Comparison of ENCODE assay signal across 14 cellular contexts in genomic region chr2:46701152-46701551, GRCh38. TPM values are rescaled to one million over a fixed set of nuclear protein-coding genes. Genes with fewer than 3 reads are reported as not detected.
DNase-seq lines count a peak whose midpoint lies in the region; ATAC-seq, FAIRE-seq and TF ChIP-seq lines count a peak whose summit lies in the region.
"Had no signal": no experiment of that assay in that cellular context is flagged by ENCODE, and none has a peak within 500 bp of the region (broad histone marks: within the 10 kb centered on the region; RNA-seq: fewer than 3 reads in every experiment).

No MANE protein-coding gene starts in this region.

- H3K36me3 ChIP-seq in ACC112 (ENCODE audit: insufficient read depth, low read length) (no peaks in the 10 kb centered on the region), HEK293 (ENCODE audit: control insufficient read depth in 2 of 2, insufficient read depth in 1 of 2, low read length in 2 of 2) (no peaks in the 10 kb centered on the region), K562 (ENCODE audit: control insufficient read depth, insufficient read depth, low read length) (no peaks in the 10 kb centered on the region), mesenchymal stem cell (ENCODE audit: control insufficient read depth in 1 of 2, insufficient read depth in 2 of 2, low read depth in 1 of 2, low read length in 2 of 2) (peaks cover 0 to 19% of the 10 kb centered on the region in 2 experiments)

- peaks cover 3% of the 10 kb centered on the region for H3K79me1 ChIP-seq in mesenchymal stem cell (replicated peaks; ENCODE audit: low read length, poor library complexity, severe bottlenecking)

- H3K4me3 ChIP-seq in ACC112 (ENCODE audit: low read depth, low read length) (peak overlapping the region; percentile 97), HEK293 (ENCODE audit: low read depth, low read length) (no peak overlapping the region), K562 (no peak overlapping the region), mesenchymal stem cell (ENCODE audit: insufficient read depth in 1 of 2, low read depth in 1 of 2, low read length in 2 of 2) (peak overlapping the region in 1 of 2 experiments; percentile 90)
- H3K4me3 ChIP-seq: lung had no signal

- no peak overlapping the region for H2BK15ac ChIP-seq in mesenchymal stem cell (ENCODE audit: low read depth, poor library complexity, severe bottlenecking)

- H3K9me1 ChIP-seq in K562 (ENCODE audit: control insufficient read depth, insufficient read depth, low read length): no peaks in the 10 kb centered on the region

- no peak overlapping the region for H4K8ac ChIP-seq in mesenchymal stem cell (ENCODE audit: low read length)

- no TSS peak for BruUV-seq in K562 (replicated peaks; lab: Mats Ljungman, UMichigan)

- no peaks in the 10 kb centered on the region; the same call in 1 of the 2 replicates for H4K20me1 ChIP-seq in K562 (replicated peaks; ENCODE audit: control insufficient read depth, insufficient read depth, low read length)

- TF ChIP-seq RAD21 in K562 (CRISPR knock-in tag; conservative IDR thresholded peaks at IDR 0.05 in 1 of 2, IDR thresholded peaks at IDR 0.05 in 1 of 2): no peak

- TF ChIP-seq CTCF in HEK293 (tag by site-specific recombination; IDR thresholded peaks at IDR 0.05) (no peak), K562 (IDR thresholded peaks at IDR 0.05 in 2 of 3, conservative IDR thresholded peaks at IDR 0.05 in 1 of 3; ENCODE audit: insufficient read depth in 2 of 3, low read depth in 1 of 3, low read length in 3 of 3) (no peak)

- H3K4me2 ChIP-seq in K562 (ENCODE audit: insufficient read depth, low read length) (0 out of 2 replicates have a peak overlapping the region, but pooled peaks have one; percentile 7), mesenchymal stem cell (ENCODE audit: low read length, poor library complexity, severe bottlenecking) (peak overlapping the region; percentile 10)

- H2BK5ac ChIP-seq in mesenchymal stem cell (ENCODE audit: low read depth, low read length, poor library complexity, severe bottlenecking): no peak overlapping the region

- H4K91ac ChIP-seq in mesenchymal stem cell (ENCODE audit: low read length): no peak overlapping the region

- no peak overlapping the region for H2BK120ac ChIP-seq in mesenchymal stem cell (ENCODE audit: low read depth, low read length)

- no peak overlapping the region for H2BK12ac ChIP-seq in mesenchymal stem cell (ENCODE audit: low read length in 2 of 2)

- no peak overlapping the region for H3K18ac ChIP-seq in mesenchymal stem cell (ENCODE audit: low read depth in 1 of 2, low read length in 2 of 2)

- no peak overlapping the region for H3K4ac ChIP-seq in mesenchymal stem cell (ENCODE audit: low read depth in 1 of 2, low read length in 2 of 2)

- WGBS in K562 (ENCODE audit: insufficient coverage, low coverage, missing lambda C conversion rate): 0% methylated on average over 1 of the region's 1 CpG
- 0% methylated on average over 1 of the region's 1 CpG for WGBS in mesenchymal stem cell

- H3K27ac ChIP-seq in ACC112 (ENCODE audit: low read depth, low read length) (peak overlapping the region; percentile 80), HEK293 (ENCODE audit: extremely low read depth, low read depth, low read length) (no peak overlapping the region), K562 (ENCODE audit: extremely low read depth, low read depth, low read length) (no peak overlapping the region), mesenchymal stem cell (ENCODE audit: low read length, poor library complexity, severe bottlenecking) (no peak overlapping the region)

- ATAC-seq in K562 (no peak), GM18909 (IDR thresholded peaks at IDR 0.05; ENCODE audit: poor library complexity, unreplicated experiment) (no peak), sciatic nerve (no peak), HG03432 (IDR thresholded peaks at IDR 0.05; ENCODE audit: unreplicated experiment) (no peak)

- peak; percentile 67 for FAIRE-seq in K562 (lab: Jason Lieb, UNC)

- in situ Hi-C loops in K562 (cut with MboI): no loop called here

- no peak overlapping the region for H3K23ac ChIP-seq in mesenchymal stem cell (ENCODE audit: low read length in 2 of 2)

- no peak for TF ChIP-seq POLR2A in K562 (conservative IDR thresholded peaks at IDR 0.05)

- intact Hi-C loops in K562 (cut with micrococcal nuclease): loop anchor here (5.0 kb wide), 1 partner anchor 51 kb away; no protein-coding TSS in a partner anchor
- intact Hi-C loops in sciatic nerve (cut with DNase I): no loop called here

- CTCF ChIA-PET in HEK293 (lab: Yijun Ruan, JAX) (interaction anchor here (1.2 to 1.3 kb wide), 2 partner anchors 44 to 75 kb away, joined by 4 read pairs; no protein-coding TSS in a partner anchor), K562 (lab: Yijun Ruan, JAX; ENCODE audit: low intra/inter-chr PET ratio) (no interaction called here)

- H3K14ac ChIP-seq in mesenchymal stem cell (ENCODE audit: low read length in 2 of 2): no peak overlapping the region

- H3K27me3 ChIP-seq in ACC112 (ENCODE audit: insufficient read depth, low read length): no peaks in the 10 kb centered on the region
- H3K27me3 ChIP-seq in K562 (ENCODE audit: control insufficient read depth in 2 of 2, insufficient read depth in 2 of 2, low read length in 2 of 2): no peaks in the 10 kb centered on the region
- no peaks in the 10 kb centered on the region for H3K27me3 ChIP-seq in mesenchymal stem cell (ENCODE audit: control insufficient read depth in 1 of 2, insufficient read depth in 1 of 2, low read length in 2 of 2)

- H3K79me2 ChIP-seq in ACC112 (ENCODE audit: control insufficient read depth, insufficient read depth, low read length, unreplicated experiment) (peaks cover 71% of the 10 kb centered on the region), K562 (ENCODE audit: control insufficient read depth, insufficient read depth, low read length) (peaks cover 68% of the 10 kb centered on the region)

- H3K9me3 ChIP-seq in HEK293 (ENCODE audit: control insufficient read depth, insufficient read depth, low read depth, low read length) (no peaks in the 10 kb centered on the region), K562 (replicated peaks; ENCODE audit: control insufficient read depth, insufficient read depth, low read depth, low read length) (no peaks in the 10 kb centered on the region), mesenchymal stem cell (ENCODE audit: control insufficient read depth, low read length) (no peaks in the 10 kb centered on the region)

- POLR2A ChIA-PET in HEK293 (lab: Yijun Ruan, JAX): no interaction called here
- POLR2A ChIA-PET in K562 (lab: Yijun Ruan, JAX): interaction anchor here (0.9 kb wide), 1 partner anchor 16 kb away, joined by 5 read pairs; no protein-coding TSS in a partner anchor

- H3K4me1 ChIP-seq in ACC112 (ENCODE audit: control insufficient read depth, insufficient read depth, low read length, unreplicated experiment): peaks cover 54% of the 10 kb centered on the region
- H3K4me1 ChIP-seq in HEK293 (ENCODE audit: control insufficient read depth, insufficient read depth, low read length): peaks cover 2% of the 10 kb centered on the region
- H3K4me1 ChIP-seq in K562 (replicated peaks in 1 of 2; ENCODE audit: control insufficient read depth in 2 of 2, insufficient read depth in 2 of 2, low read length in 2 of 2): peaks cover 3 to 20% of the 10 kb centered on the region in 2 experiments; a peak in 4 of 5 replicates
- H3K4me1 ChIP-seq in mesenchymal stem cell (ENCODE audit: control insufficient read depth, insufficient read depth, low read depth, low read length): peaks cover 2% of the 10 kb centered on the region

- H3K9ac ChIP-seq in K562 (ENCODE audit: insufficient read depth in 1 of 2, low read depth in 2 of 2, low read length in 2 of 2) (no peak overlapping the region), mesenchymal stem cell (ENCODE audit: low read length) (peak overlapping the region; percentile 97)

- H2AFZ ChIP-seq in ACC112 (ENCODE audit: low read length, unreplicated experiment): no peak overlapping the region
- H2AFZ ChIP-seq in K562 (ENCODE audit: low read depth, low read length): no peak overlapping the region
- H2AFZ ChIP-seq in mesenchymal stem cell (ENCODE audit: low read depth, low read length): no peak overlapping the region

- peak in 1 of 4 experiments; percentile 10 for DNase-seq in K562 (ENCODE audit: extremely low read depth in 1 of 4, low spot score in 3 of 4)
- DNase-seq in mesenchymal stem cell: peak; percentile 64
- DNase-seq in activated CD4-positive, CD25-positive, alpha-beta regulatory T cell treated with anti-CD3 and anti-CD28 coated beads, Interleukin-2, amount 50 U/mL, for 72 hours: no peak
- DNase-seq in sciatic nerve (ENCODE audit: low spot score): no peak
- DNase-seq: activated T-cell treated with anti-CD3 and anti-CD28 coated beads, Interleukin-2, amount 50 U/mL, for 48 hours; CD8-positive, alpha-beta memory T cell; effector memory CD4-positive, alpha-beta T cell; NCI-H446; T-helper 2 cell had no signal

- no peak for TF ChIP-seq EP300 in K562 (IDR thresholded peaks at IDR 0.05; ENCODE audit: low read length)

- no peak overlapping the region for H2AK5ac ChIP-seq in mesenchymal stem cell (ENCODE audit: low read length, severe bottlenecking)

TF ChIP-seq in HEK293, 187 proteins besides CTCF, POLR2A, EP300 and RAD21 (continues in another document):
- no peak for TF ChIP-seq ZNF2 (tag by site-specific recombination; IDR thresholded peaks at IDR 0.05)
- TF ChIP-seq ZNF10 (tag by site-specific recombination; IDR thresholded peaks at IDR 0.05): peak; percentile 47; the same call in 1 of the 2 replicates

RNA-seq across cellular contexts. Expression of gene SOCS5, which starts 2.1 kb away (rescaled TPM):
- 6.9 and 18.0 TPM in 2 replicates for total RNA-seq in K562 (2011; cell fraction: chromatin; rRNA removed; ENCODE audit: low replicate concordance)
- total RNA-seq in K562 (2011; cell fraction: nucleolus; rRNA removed): 3.7 and 4.7 TPM in 2 replicates
- total RNA-seq in K562 (2011; cell fraction: nucleoplasm; rRNA removed): 9.4 and 12.9 TPM in 2 replicates
- total RNA-seq in K562 (2014; rRNA removed) (3.7 and 4.3 TPM in 2 replicates), K562 (2014; rRNA removed; fragmentation: Illumina TruSeq; extraction: Trizol) (6.1 and 6.7 TPM in 2 replicates), K562 (2015; rRNA removed; fragmentation: Illumina TruSeq; extraction: Trizol) (4.9 and 6.5 TPM in 2 replicates), K562 (2021) (5.2 and 6.3 TPM in 2 replicates), sciatic nerve (33.0 TPM)
- polyA plus RNA-seq in K562 (2011; rRNA removed) (7.9 and 9.2 TPM in 2 replicates), K562 (2014; fragmentation: Illumina TruSeq; extraction: Trizol) (4.9 and 6.5 TPM in 2 replicates), K562 (2014; fragmentation: Nextera tagmentation; extraction: Ambion mirVana) (1 to 10 TPM; 1.6 to 1.9 TPM), K562 (2014; rRNA removed) (5.2 and 6.0 TPM in 2 replicates)
- polyA plus RNA-seq in K562 (2011; cell fraction: cytosol; rRNA removed): 2.5 and 4.7 TPM in 2 replicates
- polyA plus RNA-seq in K562 (2011; cell fraction: nucleus; rRNA removed): 5.5 and 6.0 TPM in 2 replicates
- 4.3 and 4.5 TPM in 2 replicates for polyA plus RNA-seq in K562 (2012)
- polyA minus RNA-seq in K562 (2011; rRNA and poly(A)+ RNA removed): 14.7 and 16.9 TPM in 2 replicates
- polyA minus RNA-seq in K562 (2011; cell fraction: cytosol; rRNA and poly(A)+ RNA removed): 4.6 and 6.0 TPM in 2 replicates
- polyA minus RNA-seq in K562 (2011; cell fraction: nucleus; rRNA and poly(A)+ RNA removed): 5.1 and 8.7 TPM in 2 replicates
- polyA plus RNA-seq in mesenchymal stem cell (2013, experiment 1 of 2): 17.2 TPM
- polyA plus RNA-seq in mesenchymal stem cell (2013, experiment 2 of 2): 17.6 TPM
